Comparison of ENCODE assay signal across 2 cellular contexts in the genomic region with DNA sequence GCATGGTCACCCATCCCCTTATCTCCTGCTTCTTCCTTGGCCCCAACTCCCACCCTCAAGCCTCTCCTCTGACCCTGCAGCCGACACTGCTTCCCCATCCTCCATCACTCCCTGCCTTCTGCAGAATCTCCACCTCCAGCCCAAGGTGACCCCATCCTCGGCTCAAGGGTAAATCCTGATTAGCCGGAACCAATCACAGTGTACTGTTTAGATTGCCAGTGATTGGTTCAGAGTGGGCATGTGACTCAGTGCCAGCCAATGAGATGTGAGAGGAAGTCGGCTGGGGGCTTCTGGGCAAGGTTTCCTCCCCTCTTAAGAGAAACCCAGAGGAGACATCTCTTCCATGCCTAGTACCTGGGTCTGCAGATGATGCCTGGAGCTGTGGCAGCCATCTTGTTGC.
TF ChIP-seq lines count a peak whose summit lies in the region.

No MANE protein-coding gene starts in this region.

TF ChIP-seq in HCT116, 20 proteins besides CTCF, POLR2A, EP300 and RAD21:
- TF ChIP-seq, protein P1, sequence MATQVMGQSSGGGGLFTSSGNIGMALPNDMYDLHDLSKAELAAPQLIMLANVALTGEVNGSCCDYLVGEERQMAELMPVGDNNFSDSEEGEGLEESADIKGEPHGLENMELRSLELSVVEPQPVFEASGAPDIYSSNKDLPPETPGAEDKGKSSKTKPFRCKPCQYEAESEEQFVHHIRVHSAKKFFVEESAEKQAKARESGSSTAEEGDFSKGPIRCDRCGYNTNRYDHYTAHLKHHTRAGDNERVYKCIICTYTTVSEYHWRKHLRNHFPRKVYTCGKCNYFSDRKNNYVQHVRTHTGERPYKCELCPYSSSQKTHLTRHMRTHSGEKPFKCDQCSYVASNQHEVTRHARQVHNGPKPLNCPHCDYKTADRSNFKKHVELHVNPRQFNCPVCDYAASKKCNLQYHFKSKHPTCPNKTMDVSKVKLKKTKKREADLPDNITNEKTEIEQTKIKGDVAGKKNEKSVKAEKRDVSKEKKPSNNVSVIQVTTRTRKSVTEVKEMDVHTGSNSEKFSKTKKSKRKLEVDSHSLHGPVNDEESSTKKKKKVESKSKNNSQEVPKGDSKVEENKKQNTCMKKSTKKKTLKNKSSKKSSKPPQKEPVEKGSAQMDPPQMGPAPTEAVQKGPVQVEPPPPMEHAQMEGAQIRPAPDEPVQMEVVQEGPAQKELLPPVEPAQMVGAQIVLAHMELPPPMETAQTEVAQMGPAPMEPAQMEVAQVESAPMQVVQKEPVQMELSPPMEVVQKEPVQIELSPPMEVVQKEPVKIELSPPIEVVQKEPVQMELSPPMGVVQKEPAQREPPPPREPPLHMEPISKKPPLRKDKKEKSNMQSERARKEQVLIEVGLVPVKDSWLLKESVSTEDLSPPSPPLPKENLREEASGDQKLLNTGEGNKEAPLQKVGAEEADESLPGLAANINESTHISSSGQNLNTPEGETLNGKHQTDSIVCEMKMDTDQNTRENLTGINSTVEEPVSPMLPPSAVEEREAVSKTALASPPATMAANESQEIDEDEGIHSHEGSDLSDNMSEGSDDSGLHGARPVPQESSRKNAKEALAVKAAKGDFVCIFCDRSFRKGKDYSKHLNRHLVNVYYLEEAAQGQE (IDR thresholded peaks at IDR 0.05; ENCODE audit: low read depth): no peak
- TF ChIP-seq SRF (IDR thresholded peaks at IDR 0.05; ENCODE audit: low read depth) (no peak), EZH2 (IDR thresholded peaks at IDR 0.05) (no peak), JUND (IDR thresholded peaks at IDR 0.05) (no peak), ZFX (IDR thresholded peaks at IDR 0.05) (no peak), TCF7L2 (IDR thresholded peaks at IDR 0.05; ENCODE audit: borderline replicate concordance, extremely low read depth, insufficient read depth, insufficient read length) (no peak), SIN3A (IDR thresholded peaks at IDR 0.05; ENCODE audit: low read depth) (no peak), EGR1 (IDR thresholded peaks at IDR 0.05; ENCODE audit: low read depth) (no peak), SP1 (IDR thresholded peaks at IDR 0.05; ENCODE audit: low read depth) (no peak), YY1 (IDR thresholded peaks at IDR 0.05; ENCODE audit: extremely low read depth, insufficient replicate concordance, low read depth, low read length) (no peak), FOSL1 (IDR thresholded peaks at IDR 0.05; ENCODE audit: low read depth) (no peak), ELF1 (IDR thresholded peaks at IDR 0.05; ENCODE audit: borderline replicate concordance, low read depth) (no peak), CBX3 (IDR thresholded peaks at IDR 0.05; ENCODE audit: low read depth) (no peak), EZH2phosphoT487 (IDR thresholded peaks at IDR 0.05; ENCODE audit: borderline replicate concordance) (no peak), CEBPB (IDR thresholded peaks at IDR 0.05; ENCODE audit: low read depth) (no peak), ZNF274 (IDR thresholded peaks at IDR 0.05; ENCODE audit: low read depth, low read length) (no peak)
- TF ChIP-seq, protein P2, sequence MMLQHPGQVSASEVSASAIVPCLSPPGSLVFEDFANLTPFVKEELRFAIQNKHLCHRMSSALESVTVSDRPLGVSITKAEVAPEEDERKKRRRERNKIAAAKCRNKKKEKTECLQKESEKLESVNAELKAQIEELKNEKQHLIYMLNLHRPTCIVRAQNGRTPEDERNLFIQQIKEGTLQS (IDR thresholded peaks at IDR 0.05): no peak
- TF ChIP-seq, protein P3, sequence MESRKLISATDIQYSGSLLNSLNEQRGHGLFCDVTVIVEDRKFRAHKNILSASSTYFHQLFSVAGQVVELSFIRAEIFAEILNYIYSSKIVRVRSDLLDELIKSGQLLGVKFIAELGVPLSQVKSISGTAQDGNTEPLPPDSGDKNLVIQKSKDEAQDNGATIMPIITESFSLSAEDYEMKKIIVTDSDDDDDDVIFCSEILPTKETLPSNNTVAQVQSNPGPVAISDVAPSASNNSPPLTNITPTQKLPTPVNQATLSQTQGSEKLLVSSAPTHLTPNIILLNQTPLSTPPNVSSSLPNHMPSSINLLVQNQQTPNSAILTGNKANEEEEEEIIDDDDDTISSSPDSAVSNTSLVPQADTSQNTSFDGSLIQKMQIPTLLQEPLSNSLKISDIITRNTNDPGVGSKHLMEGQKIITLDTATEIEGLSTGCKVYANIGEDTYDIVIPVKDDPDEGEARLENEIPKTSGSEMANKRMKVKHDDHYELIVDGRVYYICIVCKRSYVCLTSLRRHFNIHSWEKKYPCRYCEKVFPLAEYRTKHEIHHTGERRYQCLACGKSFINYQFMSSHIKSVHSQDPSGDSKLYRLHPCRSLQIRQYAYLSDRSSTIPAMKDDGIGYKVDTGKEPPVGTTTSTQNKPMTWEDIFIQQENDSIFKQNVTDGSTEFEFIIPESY (IDR thresholded peaks at IDR 0.05; ENCODE audit: extremely low read depth, insufficient replicate concordance, low read length): no peak
- TF ChIP-seq, protein P4, sequence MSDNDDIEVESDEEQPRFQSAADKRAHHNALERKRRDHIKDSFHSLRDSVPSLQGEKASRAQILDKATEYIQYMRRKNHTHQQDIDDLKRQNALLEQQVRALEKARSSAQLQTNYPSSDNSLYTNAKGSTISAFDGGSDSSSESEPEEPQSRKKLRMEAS (IDR thresholded peaks at IDR 0.05): no peak

TF ChIP-seq in H1, 55 proteins besides CTCF, POLR2A, EP300 and RAD21:
- 0 out of 2 replicates have a peak, but pooled peaks have one; percentile 8 for TF ChIP-seq YY1 (IDR thresholded peaks at IDR 0.05; ENCODE audit: low read depth, low read length)
- TF ChIP-seq JUN (IDR thresholded peaks at IDR 0.05; ENCODE audit: low read depth, low read length): no peak
- TF ChIP-seq TAF1 (IDR thresholded peaks at IDR 0.05; ENCODE audit: low read depth, low read length): no peak
- TF ChIP-seq, protein P5, sequence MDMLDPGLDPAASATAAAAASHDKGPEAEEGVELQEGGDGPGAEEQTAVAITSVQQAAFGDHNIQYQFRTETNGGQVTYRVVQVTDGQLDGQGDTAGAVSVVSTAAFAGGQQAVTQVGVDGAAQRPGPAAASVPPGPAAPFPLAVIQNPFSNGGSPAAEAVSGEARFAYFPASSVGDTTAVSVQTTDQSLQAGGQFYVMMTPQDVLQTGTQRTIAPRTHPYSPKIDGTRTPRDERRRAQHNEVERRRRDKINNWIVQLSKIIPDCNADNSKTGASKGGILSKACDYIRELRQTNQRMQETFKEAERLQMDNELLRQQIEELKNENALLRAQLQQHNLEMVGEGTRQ (IDR thresholded peaks at IDR 0.05; ENCODE audit: low read length): no peak
